In genomic region chr14:102096569-102097188, GRCh38 we compare ENCODE assay signal across 8 cellular contexts. TPM values are rescaled to one million over a fixed set of nuclear protein-coding genes. Genes with fewer than 3 reads are reported as not detected.
DNase-seq lines count a peak whose midpoint lies in the region; ATAC-seq and TF ChIP-seq lines count a peak whose summit lies in the region.

No MANE protein-coding gene starts in this region.

- CTCF ChIA-PET in GM10248 (lab: Yijun Ruan, JAX) = interaction anchor here (0.7 to 3.3 kb wide), 40 partner anchors 8 to 389 kb away, joined by 3 to 16 read pairs (median 4); partner anchors contain the start of gene DYNC1H1

- no peaks in the 10 kb centered on the region for H3K36me3 ChIP-seq in right atrium auricular region

- H3K27me3 ChIP-seq in right atrium auricular region = no peaks in the 10 kb centered on the region

- peak; percentile 63 for DNase-seq in GM10248 (ENCODE audit: extremely low spot score)
- DNase-seq in NCI-H1092 treated with DMSO at 0.1 percent for 48 hours (lab: John Stamatoyannopoulos, UW) = peak; percentile 67
- DNase-seq in T-helper 1 cell = peak; percentile 46 to 63 (median 55)
- DNase-seq in right atrium auricular region (ENCODE audit: low spot score) = peak; percentile 88
- peak; percentile 60 for DNase-seq in renal cortical epithelial cell (ENCODE audit: low read depth)

- ATAC-seq in HG03520 (IDR thresholded peaks at IDR 0.05; ENCODE audit: unreplicated experiment) (no peak), GM18909 (IDR thresholded peaks at IDR 0.05; ENCODE audit: poor library complexity, unreplicated experiment) (no peak)

- POLR2A ChIA-PET in GM10248 (lab: Yijun Ruan, JAX) = no interaction called here

- H3K9me3 ChIP-seq in right atrium auricular region = no peaks in the 10 kb centered on the region

- H3K27ac ChIP-seq in angular gyrus (ENCODE audit: low read depth, low read length) (peak overlapping the region; percentile 58), right atrium auricular region (no peak overlapping the region)

- H3K4me3 ChIP-seq in right atrium auricular region = no peak overlapping the region

- H3K4me1 ChIP-seq in right atrium auricular region = peaks cover 0 to 4% of the 10 kb centered on the region in 2 donors

- TF ChIP-seq CTCF in GM10248 (IDR thresholded peaks at IDR 0.05; ENCODE audit: control extremely low read depth, extremely low read depth, low read depth, missing control alignments) (peak; percentile 80), right atrium auricular region (IDR thresholded peaks at IDR 0.05) (peak; percentile 57 to 87)

RNA-seq across cellular contexts. Expression of gene HSP90AA1, which starts 9.8 kb away (rescaled TPM):
- total RNA-seq in right atrium auricular region (100 to 1,000 TPM; 411 to 457 TPM), renal cortical epithelial cell (927 and 1,172 TPM in 2 replicates)

RNA-seq across cellular contexts. Expression of gene WDR20, which starts 43.0 kb away (rescaled TPM):
- total RNA-seq in right atrium auricular region (10 to 100 TPM; 16.0 to 20.1 TPM), renal cortical epithelial cell (18.4 and 25.3 TPM in 2 replicates)
